ENCODE assay signal across 7 cellular contexts in the genomic region with DNA sequence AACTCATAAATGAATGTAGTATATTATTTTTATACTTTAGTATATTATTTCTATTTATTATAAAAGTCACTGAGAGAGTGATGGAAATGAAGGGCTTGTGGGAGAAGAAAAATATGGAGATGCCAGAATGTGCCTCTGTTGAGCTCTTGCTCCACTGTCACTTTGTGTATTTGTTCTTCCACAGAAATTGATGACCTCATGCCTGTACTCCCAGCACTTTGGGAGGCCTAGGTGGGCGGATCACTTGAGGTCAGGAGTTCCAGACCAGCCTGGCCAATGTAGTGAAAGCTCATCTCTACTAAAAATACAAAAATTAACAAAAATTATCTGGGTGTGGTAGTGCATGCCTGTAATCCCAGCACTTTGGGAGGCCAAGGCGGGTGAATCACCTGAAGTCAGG.
"Had no signal": no experiment of that assay in that cellular context is flagged by ENCODE, and none has a peak within 500 bp of the region (broad histone marks: within the 10 kb centered on the region; RNA-seq: fewer than 3 reads in every experiment).

No MANE protein-coding gene starts in this region.

- H3K9ac ChIP-seq: KMS-11 had no signal

- H3K9me3 Mint-ChIP-seq: IgD-negative memory B cell had no signal

- H3K27me3 Mint-ChIP-seq: IgD-negative memory B cell had no signal

- H3K4me3 Mint-ChIP-seq: IgD-negative memory B cell had no signal

- H3K36me3 Mint-ChIP-seq: IgD-negative memory B cell had no signal

- FAIRE-seq: HTR-8/SVneo had no signal

- H3K4me1 Mint-ChIP-seq: IgD-negative memory B cell had no signal

- H3K4me2 ChIP-seq: KMS-11 had no signal

- DNase-seq: IMR-90, KBM-7, KG1 had no signal

- H3K27ac ChIP-seq: HL-60, KMS-11 had no signal

- H3K27ac Mint-ChIP-seq: IgD-negative memory B cell had no signal
